Comparison of ENCODE assay signal across 15 cellular contexts in the genomic region with DNA sequence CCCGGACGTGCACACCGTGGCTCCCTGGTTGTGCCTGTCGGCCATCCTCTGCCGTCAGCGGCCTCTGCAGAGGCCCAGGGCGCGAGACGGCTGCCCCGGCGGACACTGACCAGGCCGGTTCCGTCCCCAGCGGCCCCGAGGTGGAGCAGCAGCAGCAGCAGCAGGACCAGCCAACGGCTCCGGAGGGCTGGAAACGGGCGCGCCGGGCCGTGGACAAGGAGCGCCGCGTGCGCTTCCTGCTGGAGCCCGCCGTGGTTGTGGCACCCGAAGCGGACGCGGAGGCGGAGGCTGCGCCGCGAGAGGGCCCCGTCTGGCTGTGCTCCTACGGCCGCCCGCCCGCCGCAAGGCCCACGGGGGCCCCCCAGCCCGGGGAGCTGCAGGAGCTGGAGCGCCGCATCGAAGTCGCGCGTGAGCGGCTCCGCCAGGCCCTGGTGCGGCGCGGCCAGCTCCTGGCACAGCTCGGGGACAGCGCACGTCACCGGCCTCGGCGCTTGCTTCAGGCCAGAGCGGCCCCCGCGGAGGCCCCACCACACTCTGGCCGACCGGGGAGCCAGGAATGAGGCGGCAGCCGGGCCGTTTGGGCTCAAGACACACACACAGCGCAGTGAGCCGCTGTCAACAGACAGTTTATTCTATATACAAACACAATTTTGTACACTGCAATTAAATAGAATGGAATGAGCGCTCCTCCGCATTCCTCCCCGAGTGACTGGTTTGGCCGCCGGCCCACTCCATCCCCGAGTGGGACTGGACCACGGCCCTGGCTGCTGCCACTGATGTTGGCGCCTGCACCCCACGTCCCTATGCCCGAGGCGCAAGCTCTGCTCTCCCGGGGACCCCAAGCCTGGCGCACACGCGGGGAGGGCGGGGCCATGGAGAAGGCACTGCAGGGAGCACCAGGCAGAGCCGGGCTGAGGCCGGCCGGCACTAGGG. TPM values are rescaled to one million over a fixed set of nuclear protein-coding genes. Genes with fewer than 3 reads are reported as not detected.
DNase-seq lines count a peak whose midpoint lies in the region; ATAC-seq and TF ChIP-seq lines count a peak whose summit lies in the region.
"Had no signal": no experiment of that assay in that cellular context is flagged by ENCODE, and none has a peak within 500 bp of the region (broad histone marks: within the 10 kb centered on the region; RNA-seq: fewer than 3 reads in every experiment).

No MANE protein-coding gene starts in this region.

- no peaks in the 10 kb centered on the region for H3K4me1 ChIP-seq in mammary epithelial cell (ENCODE audit: insufficient read depth, low read length)
- peaks cover 7% of the 10 kb centered on the region for H3K4me1 ChIP-seq in lower lobe of right lung
- H3K4me1 ChIP-seq: prostate gland had no signal

- CTCF ChIA-PET in mammary epithelial cell (lab: Charles Lee; ENCODE audit: low non-redundant PET) = no interaction called here

- 57% methylated on average over 22 of the region's 90 CpGs for WGBS in mammary epithelial cell (ENCODE audit: low coverage, missing lambda C conversion rate)

- H3K36me3 ChIP-seq in mammary epithelial cell (ENCODE audit: insufficient read depth, low read length) (peaks cover 2% of the 10 kb centered on the region), lower lobe of right lung (peaks cover 49% of the 10 kb centered on the region)

- no peaks in the 10 kb centered on the region for H3K9me3 ChIP-seq in mammary epithelial cell (replicated peaks; ENCODE audit: insufficient read depth, low read length)
- no peaks in the 10 kb centered on the region for H3K9me3 ChIP-seq in lower lobe of right lung
- H3K9me3 ChIP-seq: prostate gland had no signal

- in situ Hi-C loops in mammary epithelial cell (cut with MboI; ENCODE audit: low sequenced_read_pairs in 2 of 2) = no loop called here

- H3K27ac ChIP-seq in mammary epithelial cell (ENCODE audit: insufficient read depth, low read depth, low read length) (no peak overlapping the region), lower lobe of right lung (peak overlapping the region; percentile 46)
- H3K27ac ChIP-seq: brain microvascular endothelial cell, prostate gland had no signal

- no peaks in the 10 kb centered on the region for H3K27me3 ChIP-seq in mammary epithelial cell (ENCODE audit: insufficient read depth, low read length)
- no peaks in the 10 kb centered on the region for H3K27me3 ChIP-seq in lower lobe of right lung (ENCODE audit: low read depth)
- H3K27me3 ChIP-seq: brain microvascular endothelial cell had no signal

- DNase-seq in EH (ENCODE audit: low read depth) (peak; percentile 25), mammary epithelial cell (no peak), lower lobe of right lung (no peak)
- DNase-seq in activated CD4-positive, alpha-beta T cell treated with anti-CD3 and anti-CD28 coated beads, Interleukin-2, amount 50 U/mL, for 4 hours = no peak
- DNase-seq: activated CD4-positive, alpha-beta memory T cell treated with anti-CD3 and anti-CD28 coated beads for 36 hours; activated gamma-delta T cell; brain microvascular endothelial cell; endodermal cell; hypothalamus; NCI-H1048; stimulated activated CD4-positive, alpha-beta T cell treated with anti-CD3 and anti-CD28 coated beads, Interleukin-2, amount 100 ng/mL, for 24 hours had no signal

- ATAC-seq in lower lobe of right lung (peak; percentile 8 to 31), GM18498 (IDR thresholded peaks at IDR 0.05; ENCODE audit: unreplicated experiment) (no peak), HG02885 (IDR thresholded peaks at IDR 0.05; ENCODE audit: poor library complexity, unreplicated experiment) (no peak)
- ATAC-seq: stimulated activated effector memory CD8-positive, alpha-beta T cell treated with anti-CD3 and anti-CD28 coated beads, Interleukin-12 subunit alpha, Interleukin-12 subunit beta, amount 100 ng/mL, for 72 hours had no signal

- H4K20me1 ChIP-seq in mammary epithelial cell (ENCODE audit: insufficient read depth, low read length) = peaks cover 7% of the 10 kb centered on the region

- BruUV-seq in mammary epithelial cell (replicated peaks; lab: Mats Ljungman, UMichigan) = TSS peak; percentile 88

- TF ChIP-seq CTCF in mammary epithelial cell (conservative IDR thresholded peaks at IDR 0.05 in 1 of 2, IDR thresholded peaks at IDR 0.05 in 1 of 2; ENCODE audit: extremely low read depth in 1 of 2, insufficient read depth in 1 of 2, low read depth in 1 of 2, low read length in 2 of 2) (no peak), lower lobe of right lung (IDR thresholded peaks at IDR 0.05) (no peak)

- H3K4me3 ChIP-seq in mammary epithelial cell (replicated peaks in 1 of 3; ENCODE audit: insufficient read depth in 1 of 3, low read depth in 2 of 3, low read length in 3 of 3) = no peak overlapping the region
- peak overlapping the region; percentile 11 for H3K4me3 ChIP-seq in lower lobe of right lung
- H3K4me3 ChIP-seq: prostate gland had no signal

- H3K4me2 ChIP-seq in mammary epithelial cell (ENCODE audit: insufficient read depth, low read depth, low read length) = no peak overlapping the region

- no peak overlapping the region for H2AFZ ChIP-seq in mammary epithelial cell (ENCODE audit: low read depth, low read length)

- no peak overlapping the region for H3K9ac ChIP-seq in mammary epithelial cell (ENCODE audit: insufficient read depth, low read length)

- dilution Hi-C loops in mammary epithelial cell (cut with HindIII; ENCODE audit: low sequenced_read_pairs) = no loop called here

- peaks cover 25% of the 10 kb centered on the region for H3K79me2 ChIP-seq in mammary epithelial cell (ENCODE audit: insufficient read depth, low read length)

- intact Hi-C loops in mammary epithelial cell (cut with micrococcal nuclease) (no loop called here), lower lobe of right lung (cut with DNase I) (no loop called here)

RNA-seq across cellular contexts. Expression of a gene that starts 9.1 kb away (rescaled TPM):
- total RNA-seq in mammary epithelial cell (1 to 10 TPM in 1 of 2 donors, under 1 TPM in 1; 0.67 to 1.1 TPM), lower lobe of right lung (3.0 TPM)
- polyA plus RNA-seq in mammary epithelial cell = 0.67 TPM
- not detected for polyA minus RNA-seq in mammary epithelial cell
- total RNA-seq: activated CD4-positive, alpha-beta memory T cell treated with anti-CD3 and anti-CD28 coated beads for 36 hours had no signal

RNA-seq across cellular contexts. Expression of a gene that starts 11.6 kb away (rescaled TPM):
- total RNA-seq in mammary epithelial cell = 100 to 1,000 TPM; 104 to 152 TPM
- polyA plus RNA-seq in mammary epithelial cell = 122 TPM
- polyA minus RNA-seq in mammary epithelial cell = 81.8 TPM
- total RNA-seq in lower lobe of right lung = 159 TPM

RNA-seq across cellular contexts. Expression of a gene that starts 12.0 kb away (rescaled TPM):
- total RNA-seq in mammary epithelial cell (not detected), lower lobe of right lung (not detected)
- polyA plus RNA-seq in mammary epithelial cell = not detected
- not detected for polyA minus RNA-seq in mammary epithelial cell
- total RNA-seq: activated CD4-positive, alpha-beta memory T cell treated with anti-CD3 and anti-CD28 coated beads for 36 hours; endodermal cell; prostate gland had no signal

RNA-seq across cellular contexts. Expression of a gene that starts 17.1 kb away (rescaled TPM):
- total RNA-seq in mammary epithelial cell = 100 to 1,000 TPM; 420 to 485 TPM
- polyA plus RNA-seq in mammary epithelial cell = 287 TPM
- polyA minus RNA-seq in mammary epithelial cell = 688 TPM
- total RNA-seq in lower lobe of right lung = 158 TPM

RNA-seq across cellular contexts. Expression of a gene that starts 25.2 kb away (rescaled TPM):
- total RNA-seq in mammary epithelial cell (10 to 100 TPM; 42.0 to 84.1 TPM), lower lobe of right lung (29.2 TPM)
- polyA plus RNA-seq in mammary epithelial cell = 52.3 TPM
- polyA minus RNA-seq in mammary epithelial cell = 54.5 TPM

Comparison
In these comparisons a context has a peak if more than half of its experiments do, and no peak if none do; other contexts are left out.
1. ATAC-seq: peak in lower lobe of right lung (2 of 2); none in GM18498 (single experiment) and HG02885 (single experiment).